39 cellular contexts compared by ENCODE assay signal in the genomic region with DNA sequence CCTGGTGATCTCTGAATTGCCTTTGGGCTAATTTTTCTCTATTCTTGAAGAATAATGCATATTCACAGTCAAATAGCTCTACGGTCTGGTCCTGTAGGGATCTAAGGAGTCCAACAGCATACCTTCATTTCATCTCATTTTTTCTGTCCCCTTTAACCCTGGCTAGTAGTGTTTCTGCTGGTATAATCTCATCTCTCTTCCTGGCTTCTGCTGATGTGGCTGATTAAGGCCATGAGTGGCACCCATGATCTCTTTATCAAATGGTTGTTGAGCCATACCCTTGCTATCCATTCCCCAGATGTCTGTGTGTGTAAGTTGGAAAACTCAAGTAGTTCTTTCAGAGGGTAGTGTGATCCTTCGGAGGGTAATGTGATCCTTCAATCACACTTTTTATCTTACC.
"Had no signal": no experiment of that assay in that cellular context is flagged by ENCODE, and none has a peak within 500 bp of the region (broad histone marks: within the 10 kb centered on the region; RNA-seq: fewer than 3 reads in every experiment).

No MANE protein-coding gene starts in this region.

- H3K27ac ChIP-seq: adrenal gland, ascending aorta, body of pancreas, brain microvascular endothelial cell, breast epithelium, cardiac muscle cell had no signal

- H3K9me3 Mint-ChIP-seq: activated naive CD4-positive, alpha-beta T cell treated with anti-CD3 and anti-CD28 coated beads for 36 hours; activated naive CD4-positive, alpha-beta T cell treated with anti-CD3 and anti-CD28 coated beads, Interleukin-2, amount 10 ng/mL, durations not matched to agents 7 days and 5 days; activated naive CD4-positive, alpha-beta T cell treated with anti-CD3 and anti-CD28 coated beads, Interleukin-2, amount 50 U/mL, for 24 hours; activated naive CD4-positive, alpha-beta T cell treated with anti-CD3 and anti-CD28 coated beads, Interleukin-2, amount 50 U/mL, for 72 hours; activated naive CD8-positive, alpha-beta T cell treated with anti-CD3 and anti-CD28 coated beads for 36 hours; activated naive CD8-positive, alpha-beta T cell treated with anti-CD3 and anti-CD28 coated beads, Interleukin-2, amount 10 ng/mL, durations not matched to agents 7 days and 5 days; activated naive CD8-positive, alpha-beta T cell treated with anti-CD3 and anti-CD28 coated beads, Interleukin-2, amount 50 U/mL, for 24 hours; activated T-cell treated with anti-CD3 and anti-CD28 coated beads, Interleukin-2, amount 50 U/mL, for 24 hours; activated T-cell treated with anti-CD3 and anti-CD28 coated beads, Interleukin-2, amount 50 U/mL, for 4 hours; activated T-cell treated with anti-CD3 and anti-CD28 coated beads, Interleukin-2, amount 50 U/mL, for 72 hours; activated T-helper 1 cell treated with anti-CD3 and anti-CD28 coated beads, Interleukin-12 subunit alpha, Interleukin-12 subunit beta, Interleukin-2, Interleukin-4 antibody, amounts not matched to agents 30 ng/mL and 10 ng/mL and 1 ng/mL, durations not matched to agents 14 hours and 24 hours and 36 hours; activated T-helper 17 cell treated with anti-CD3 and anti-CD28 coated beads, Interleukin-2, amount 50 U/mL, for 72 hours; activated T-helper 2 cell treated with anti-CD3 and anti-CD28 coated beads, Interferon-gamma antibody, Interleukin-2, Interleukin-4, amounts not matched to agents 10 μg/mL and 5 μg/mL and 100 μg/mL, durations not matched to agents 14 hours and 24 hours and 36 hours; central memory CD8-positive, alpha-beta T cell had no signal

- DNase-seq: activated effector memory CD4-positive, alpha-beta T cell treated with anti-CD3 and anti-CD28 coated beads, Interleukin-2, amount 50 U/mL, for 16 hours; activated effector memory CD4-positive, alpha-beta T cell treated with Interleukin-2 at 50 U/mL for 16 hours; activated gamma-delta T cell; activated gamma-delta T cell treated with Interleukin-2 at 50 U/mL for 16 hours; activated naive CD4-positive, alpha-beta T cell; activated naive CD4-positive, alpha-beta T cell treated with anti-CD3 and anti-CD28 coated beads for 36 hours; activated naive CD4-positive, alpha-beta T cell treated with anti-CD3 and anti-CD28 coated beads, Interleukin-2, amount 10 ng/mL, durations not matched to agents 7 days and 5 days; activated naive CD4-positive, alpha-beta T cell treated with anti-CD3 and anti-CD28 coated beads, Interleukin-2, amount 50 U/mL, for 16 hours; activated naive CD4-positive, alpha-beta T cell treated with Interleukin-2 at 50 U/mL for 16 hours; activated naive CD8-positive, alpha-beta T cell treated with anti-CD3 and anti-CD28 coated beads for 36 hours; activated naive CD8-positive, alpha-beta T cell treated with anti-CD3 and anti-CD28 coated beads, Interleukin-2, amount 10 ng/mL, durations not matched to agents 7 days and 5 days; activated naive CD8-positive, alpha-beta T cell treated with anti-CD3 and anti-CD28 coated beads, Interleukin-2, amount 50 U/mL, for 24 hours; activated T-cell treated with anti-CD3 and anti-CD28 coated beads for 4 hours; activated T-cell treated with anti-CD3 and anti-CD28 coated beads, Interleukin-2, amount 50 U/mL, for 1 hour; activated T-cell treated with anti-CD3 and anti-CD28 coated beads, Interleukin-2, amount 50 U/mL, for 24 hours; activated T-cell treated with anti-CD3 and anti-CD28 coated beads, Interleukin-2, amount 50 U/mL, for 4 hours; activated T-cell treated with anti-CD3 and anti-CD28 coated beads, Interleukin-2, amount 50 U/mL, for 48 hours; activated T-cell treated with anti-CD3 and anti-CD28 coated beads, Interleukin-2, amount 50 U/mL, for 72 hours; adrenal gland; amniotic stem cell; amygdala; anterior cingulate cortex; aorta; body of pancreas; brain microvascular endothelial cell; caudate nucleus; central memory CD4-positive, alpha-beta T cell; cerebellar nuclear complex had no signal

- H3K4me3 Mint-ChIP-seq: activated naive CD4-positive, alpha-beta T cell treated with anti-CD3 and anti-CD28 coated beads for 36 hours; activated naive CD4-positive, alpha-beta T cell treated with anti-CD3 and anti-CD28 coated beads, Interleukin-2, amount 10 ng/mL, durations not matched to agents 7 days and 5 days; activated naive CD4-positive, alpha-beta T cell treated with anti-CD3 and anti-CD28 coated beads, Interleukin-2, amount 50 U/mL, for 24 hours; activated naive CD8-positive, alpha-beta T cell; activated naive CD8-positive, alpha-beta T cell treated with anti-CD3 and anti-CD28 coated beads for 36 hours; activated naive CD8-positive, alpha-beta T cell treated with anti-CD3 and anti-CD28 coated beads, Interleukin-2, amount 10 ng/mL, durations not matched to agents 7 days and 5 days; activated naive CD8-positive, alpha-beta T cell treated with anti-CD3 and anti-CD28 coated beads, Interleukin-2, amount 50 U/mL, for 24 hours; activated T-cell treated with anti-CD3 and anti-CD28 coated beads, Interleukin-2, amount 50 U/mL, for 24 hours; activated T-cell treated with anti-CD3 and anti-CD28 coated beads, Interleukin-2, amount 50 U/mL, for 4 hours; activated T-cell treated with anti-CD3 and anti-CD28 coated beads, Interleukin-2, amount 50 U/mL, for 72 hours; activated T-helper 1 cell treated with anti-CD3 and anti-CD28 coated beads, Interleukin-12 subunit alpha, Interleukin-12 subunit beta, Interleukin-2, Interleukin-4 antibody, amounts not matched to agents 30 ng/mL and 10 ng/mL and 1 ng/mL, durations not matched to agents 14 hours and 24 hours and 36 hours; activated T-helper 17 cell treated with anti-CD3 and anti-CD28 coated beads, Interleukin-2, amount 50 U/mL, for 72 hours; brain; central memory CD8-positive, alpha-beta T cell had no signal

- H3K36me3 ChIP-seq: adrenal gland, ascending aorta, brain microvascular endothelial cell, breast epithelium, cardiac muscle cell had no signal

- H3K9me3 ChIP-seq: adrenal gland, ascending aorta, body of pancreas, breast epithelium had no signal

- H3K4me1 ChIP-seq: adrenal gland, ascending aorta, body of pancreas, breast epithelium had no signal

- H3K36me3 Mint-ChIP-seq: activated naive CD4-positive, alpha-beta T cell treated with anti-CD3 and anti-CD28 coated beads, Interleukin-2, amount 10 ng/mL, durations not matched to agents 7 days and 5 days; activated naive CD4-positive, alpha-beta T cell treated with anti-CD3 and anti-CD28 coated beads, Interleukin-2, amount 50 U/mL, for 24 hours; activated naive CD4-positive, alpha-beta T cell treated with anti-CD3 and anti-CD28 coated beads, Interleukin-2, amount 50 U/mL, for 72 hours; activated naive CD8-positive, alpha-beta T cell treated with anti-CD3 and anti-CD28 coated beads for 36 hours; activated naive CD8-positive, alpha-beta T cell treated with anti-CD3 and anti-CD28 coated beads, Interleukin-2, amount 10 ng/mL, durations not matched to agents 7 days and 5 days; brain had no signal

- H3K27me3 ChIP-seq: adrenal gland, ascending aorta, body of pancreas, brain microvascular endothelial cell, breast epithelium, cardiac muscle cell had no signal

- ATAC-seq: activated naive CD4-positive, alpha-beta T cell treated with anti-CD3 and anti-CD28 coated beads, Interleukin-2, amount 50 U/mL, for 72 hours; activated naive CD8-positive, alpha-beta T cell treated with anti-CD3 and anti-CD28 coated beads, Interleukin-2, amount 50 U/mL, for 24 hours; activated T-cell treated with anti-CD3 and anti-CD28 coated beads, Interleukin-2, amount 50 U/mL, for 4 hours; activated T-cell treated with anti-CD3 and anti-CD28 coated beads, Interleukin-2, amount 50 U/mL, for 72 hours; activated T-helper 17 cell treated with anti-CD3 and anti-CD28 coated beads, Interleukin-2, amount 50 U/mL, for 72 hours; body of pancreas had no signal

- H3K27me3 Mint-ChIP-seq: activated naive CD8-positive, alpha-beta T cell treated with anti-CD3 and anti-CD28 coated beads for 36 hours; activated naive CD8-positive, alpha-beta T cell treated with anti-CD3 and anti-CD28 coated beads, Interleukin-2, amount 50 U/mL, for 24 hours had no signal

- H3K4me1 Mint-ChIP-seq: activated naive CD4-positive, alpha-beta T cell treated with anti-CD3 and anti-CD28 coated beads, Interleukin-2, amount 10 ng/mL, durations not matched to agents 7 days and 5 days; activated naive CD4-positive, alpha-beta T cell treated with anti-CD3 and anti-CD28 coated beads, Interleukin-2, amount 50 U/mL, for 24 hours; activated naive CD8-positive, alpha-beta T cell treated with anti-CD3 and anti-CD28 coated beads for 36 hours; activated naive CD8-positive, alpha-beta T cell treated with anti-CD3 and anti-CD28 coated beads, Interleukin-2, amount 10 ng/mL, durations not matched to agents 7 days and 5 days; activated naive CD8-positive, alpha-beta T cell treated with anti-CD3 and anti-CD28 coated beads, Interleukin-2, amount 50 U/mL, for 24 hours; activated T-helper 17 cell treated with anti-CD3 and anti-CD28 coated beads, Interleukin-2, amount 50 U/mL, for 72 hours; central memory CD8-positive, alpha-beta T cell had no signal

- H3K27ac Mint-ChIP-seq: activated naive CD4-positive, alpha-beta T cell treated with anti-CD3 and anti-CD28 coated beads for 36 hours; activated naive CD4-positive, alpha-beta T cell treated with anti-CD3 and anti-CD28 coated beads, Interleukin-2, amount 10 ng/mL, durations not matched to agents 7 days and 5 days; activated naive CD4-positive, alpha-beta T cell treated with anti-CD3 and anti-CD28 coated beads, Interleukin-2, amount 50 U/mL, for 24 hours; activated naive CD4-positive, alpha-beta T cell treated with anti-CD3 and anti-CD28 coated beads, Interleukin-2, amount 50 U/mL, for 72 hours; activated naive CD8-positive, alpha-beta T cell; activated naive CD8-positive, alpha-beta T cell treated with anti-CD3 and anti-CD28 coated beads for 36 hours; activated naive CD8-positive, alpha-beta T cell treated with anti-CD3 and anti-CD28 coated beads, Interleukin-2, amount 10 ng/mL, durations not matched to agents 7 days and 5 days; activated naive CD8-positive, alpha-beta T cell treated with anti-CD3 and anti-CD28 coated beads, Interleukin-2, amount 50 U/mL, for 24 hours; activated T-cell treated with anti-CD3 and anti-CD28 coated beads, Interleukin-2, amount 50 U/mL, for 24 hours; activated T-cell treated with anti-CD3 and anti-CD28 coated beads, Interleukin-2, amount 50 U/mL, for 72 hours; activated T-helper 1 cell treated with anti-CD3 and anti-CD28 coated beads, Interleukin-12 subunit alpha, Interleukin-12 subunit beta, Interleukin-2, Interleukin-4 antibody, amounts not matched to agents 30 ng/mL and 10 ng/mL and 1 ng/mL, durations not matched to agents 14 hours and 24 hours and 36 hours; activated T-helper 17 cell treated with anti-CD3 and anti-CD28 coated beads, Interleukin-2, amount 50 U/mL, for 72 hours; activated T-helper 2 cell treated with anti-CD3 and anti-CD28 coated beads, Interferon-gamma antibody, Interleukin-2, Interleukin-4, amounts not matched to agents 10 μg/mL and 5 μg/mL and 100 μg/mL, durations not matched to agents 14 hours and 24 hours and 36 hours; brain had no signal

- H3K4me3 ChIP-seq: adrenal gland, ascending aorta, body of pancreas, breast epithelium, cardiac muscle cell had no signal
